ENCODE assay signal across 22 cellular contexts in the genomic region with DNA sequence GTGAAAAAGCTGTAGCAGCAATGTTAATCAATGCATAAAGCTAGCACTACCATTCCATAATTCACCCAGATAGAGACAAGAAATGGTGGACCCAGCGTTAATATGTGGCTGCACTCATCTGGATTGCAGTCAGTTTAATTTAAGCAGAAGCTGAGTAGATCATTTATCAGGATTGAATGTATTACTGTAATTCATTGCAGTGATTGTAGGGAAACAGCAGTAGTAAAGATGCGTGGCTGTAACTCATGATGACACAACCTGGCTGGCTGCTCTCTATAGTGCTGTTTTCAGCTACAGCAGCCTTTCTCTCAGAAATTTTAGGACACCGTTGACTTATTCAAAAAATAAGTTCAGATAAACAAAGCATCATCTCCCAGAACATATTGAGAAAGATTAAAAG.
DNase-seq lines count a peak whose midpoint lies in the region; ATAC-seq, FAIRE-seq and TF ChIP-seq lines count a peak whose summit lies in the region.
"Had no signal": no experiment of that assay in that cellular context is flagged by ENCODE, and none has a peak within 500 bp of the region (broad histone marks: within the 10 kb centered on the region; RNA-seq: fewer than 3 reads in every experiment).

No MANE protein-coding gene starts in this region.

- ATAC-seq in naive thymus-derived CD4-positive, alpha-beta T cell = no peak
- ATAC-seq in HG02870 (IDR thresholded peaks at IDR 0.05; ENCODE audit: unreplicated experiment) = no peak
- ATAC-seq: CD8-positive, alpha-beta T cell had no signal

- no peaks in the 10 kb centered on the region for H3K36me3 ChIP-seq in A673 (ENCODE audit: insufficient read depth, low read length, poor library complexity, severe bottlenecking)
- H3K36me3 ChIP-seq in naive thymus-derived CD4-positive, alpha-beta T cell (ENCODE audit: control insufficient read depth in 2 of 3, insufficient read depth in 3 of 3, low read length in 3 of 3) = no peaks in the 10 kb centered on the region
- H3K36me3 ChIP-seq in small intestine (ENCODE audit: control insufficient read depth in 2 of 2, insufficient read depth in 2 of 2, low read length in 2 of 2) = no peaks in the 10 kb centered on the region
- H3K36me3 ChIP-seq: BLaER1, MG63, Peyer's patch, SJSA1 had no signal

- DNase-seq in A673 (ENCODE audit: low spot score) (peak; percentile 2), HCEC 1CT (peak; percentile 37), SK-N-DZ (ENCODE audit: low spot score) (peak; percentile 39), small intestine (no peak)
- no peak for DNase-seq in naive thymus-derived CD4-positive, alpha-beta T cell
- DNase-seq: CD8-positive, alpha-beta T cell; DMS79 treated with DMSO at 0.1 percent for 48 hours; H9; Kasumi-1; MG63; NCI-H1048; NCI-H1436 treated with DMSO at 0.1 percent for 48 hours; NCI-H2029; NCI-H2171 treated with DMSO at 0.1 percent for 48 hours; NCI-H510A; NCI-H774; Peyer's patch had no signal

- WGBS in small intestine, 3 donors = 55 to 57% (median 55%) methylated on average over 3 of the region's 3 CpGs

- no TSS peak for BruUV-seq in A673 (replicated peaks; lab: Mats Ljungman, UMichigan)

- no peak overlapping the region for H3K4me3 Mint-ChIP-seq in nephron
- no peak overlapping the region for H3K4me3 Mint-ChIP-seq in naive thymus-derived CD4-positive, alpha-beta T cell
- H3K4me3 Mint-ChIP-seq: CD8-positive, alpha-beta T cell; H9; IgD-negative memory B cell had no signal

- CTCF ChIA-PET in A673 (lab: Charles Lee) = no interaction called here
- CTCF ChIA-PET in naive thymus-derived CD4-positive, alpha-beta T cell (lab: Charles Lee) = no interaction called here

- H3K27ac ChIP-seq in A673 (ENCODE audit: low read depth, low read length, poor library complexity, severe bottlenecking) (no peak overlapping the region), small intestine (ENCODE audit: low read depth in 1 of 2, low read length in 1 of 2) (no peak overlapping the region)
- no peak overlapping the region for H3K27ac ChIP-seq in naive thymus-derived CD4-positive, alpha-beta T cell (ENCODE audit: low read depth, low read length)
- H3K27ac ChIP-seq: BLaER1, Peyer's patch, SJSA1 had no signal

- peaks cover 4% of the 10 kb centered on the region for H3K4me1 Mint-ChIP-seq in nephron
- no peaks in the 10 kb centered on the region for H3K4me1 Mint-ChIP-seq in naive thymus-derived CD4-positive, alpha-beta T cell
- H3K4me1 Mint-ChIP-seq: H9, IgD-negative memory B cell had no signal

- H3K9me3 ChIP-seq in A673 (ENCODE audit: low read depth, low read length, poor library complexity, severe bottlenecking) (no peaks in the 10 kb centered on the region), small intestine (ENCODE audit: control insufficient read depth, low read depth) (no peaks in the 10 kb centered on the region)
- no peaks in the 10 kb centered on the region for H3K9me3 ChIP-seq in naive thymus-derived CD4-positive, alpha-beta T cell (ENCODE audit: control insufficient read depth in 2 of 3, low read length in 3 of 3)
- H3K9me3 ChIP-seq: BLaER1, MG63, Peyer's patch, SJSA1 had no signal

- H3K27me3 ChIP-seq in A673 (replicated peaks; ENCODE audit: insufficient read depth, low read depth, low read length, poor library complexity) (no peaks in the 10 kb centered on the region), small intestine (ENCODE audit: control insufficient read depth in 2 of 2, insufficient read depth in 2 of 2, low read length in 2 of 2) (no peaks in the 10 kb centered on the region)
- no peaks in the 10 kb centered on the region for H3K27me3 ChIP-seq in naive thymus-derived CD4-positive, alpha-beta T cell (ENCODE audit: control insufficient read depth in 2 of 2, insufficient read depth in 2 of 2, low read length in 2 of 2)
- H3K27me3 ChIP-seq: BLaER1, MG63, Peyer's patch, SJSA1 had no signal

- no peaks in the 10 kb centered on the region for H3K4me1 ChIP-seq in A673 (ENCODE audit: insufficient read depth, low read length, poor library complexity, severe bottlenecking)
- H3K4me1 ChIP-seq in naive thymus-derived CD4-positive, alpha-beta T cell (ENCODE audit: control insufficient read depth in 2 of 2, insufficient read depth in 2 of 2, low read length in 2 of 2) = no peaks in the 10 kb centered on the region
- no peaks in the 10 kb centered on the region for H3K4me1 ChIP-seq in small intestine (ENCODE audit: control insufficient read depth in 2 of 2, insufficient read depth in 1 of 2, low read depth in 1 of 2, low read length in 1 of 2)
- H3K4me1 ChIP-seq: BLaER1, Peyer's patch, SJSA1 had no signal

- POLR2A ChIA-PET in A673 (lab: Charles Lee; ENCODE audit: low non-redundant PET) = no interaction called here
- POLR2A ChIA-PET in naive thymus-derived CD4-positive, alpha-beta T cell (lab: Charles Lee) = no interaction called here

- intact Hi-C loops in A673 (cut with micrococcal nuclease; ENCODE audit: unreplicated experiment) = no loop called here
- intact Hi-C loops in naive thymus-derived CD4-positive, alpha-beta T cell (cut with micrococcal nuclease) = no loop called here

- H3K4me3 ChIP-seq in A673 (ENCODE audit: low read depth, low read length, poor library complexity, severe bottlenecking) = no peak overlapping the region
- H3K4me3 ChIP-seq in naive thymus-derived CD4-positive, alpha-beta T cell (ENCODE audit: low read length) = no peak overlapping the region
- no peak overlapping the region for H3K4me3 ChIP-seq in small intestine (ENCODE audit: low read depth in 1 of 2, low read length in 2 of 2)
- H3K4me3 ChIP-seq: BLaER1, MG63, Peyer's patch, SJSA1 had no signal

- peak overlapping the region; percentile 15 to 66 (median 41) for H3K27ac Mint-ChIP-seq in nephron
- no peak overlapping the region for H3K27ac Mint-ChIP-seq in naive thymus-derived CD4-positive, alpha-beta T cell
- H3K27ac Mint-ChIP-seq: CD8-positive, alpha-beta T cell; H9; IgD-negative memory B cell had no signal

- no peaks in the 10 kb centered on the region for H3K9me3 Mint-ChIP-seq in nephron
- peaks cover 0 to 19% (median 0%) of the 10 kb centered on the region in 11 donors for H3K9me3 Mint-ChIP-seq in naive thymus-derived CD4-positive, alpha-beta T cell
- H3K9me3 Mint-ChIP-seq: H9 had no signal

- H3K36me3 Mint-ChIP-seq in nephron (ENCODE audit: low read depth) = no peaks in the 10 kb centered on the region
- no peaks in the 10 kb centered on the region for H3K36me3 Mint-ChIP-seq in naive thymus-derived CD4-positive, alpha-beta T cell
- H3K36me3 Mint-ChIP-seq: CD8-positive, alpha-beta T cell; IgD-negative memory B cell had no signal

- TF ChIP-seq CTCF in A673 (conservative IDR thresholded peaks at IDR 0.05; ENCODE audit: low read depth, low read length) (no peak), nephron (IDR thresholded peaks at IDR 0.05; ENCODE audit: unreplicated experiment in 3 of 3) (no peak)

- no peaks in the 10 kb centered on the region for H3K27me3 Mint-ChIP-seq in nephron (ENCODE audit: low read depth)
- H3K27me3 Mint-ChIP-seq in naive thymus-derived CD4-positive, alpha-beta T cell = no peaks in the 10 kb centered on the region
- H3K27me3 Mint-ChIP-seq: IgD-negative memory B cell had no signal

- no peak for FAIRE-seq in small intestine (lab: Jason Lieb, UNC)

Comparison
In these comparisons a context has a peak if more than half of its experiments do, and no peak if none do; other contexts are left out.
1. DNase-seq: peak in A673 (single experiment), HCEC 1CT (single experiment) and SK-N-DZ (single experiment); none in naive thymus-derived CD4-positive, alpha-beta T cell (0 of 9) and small intestine (single experiment).
2. H3K27ac Mint-ChIP-seq: peak in nephron (3 of 3); none in naive thymus-derived CD4-positive, alpha-beta T cell (0 of 9).